8 cellular contexts compared by ENCODE assay signal in genomic region chr17:78381601-78382168, GRCh38. TPM values are rescaled to one million over a fixed set of nuclear protein-coding genes. Genes with fewer than 3 reads are reported as not detected.
DNase-seq lines count a peak whose midpoint lies in the region; ATAC-seq and TF ChIP-seq lines count a peak whose summit lies in the region.

No MANE protein-coding gene starts in this region.

- DNase-seq in GM23338 (ENCODE audit: low spot score), result peak; percentile 55
- peak; percentile 67 for DNase-seq in T-helper 22 cell (ENCODE audit: low read depth)
- peak; percentile 41 for DNase-seq in effector CD4-positive, alpha-beta T cell
- DNase-seq in sigmoid colon, result no peak
- no peak for DNase-seq in HEK293T (ENCODE audit: extremely low spot score)
- DNase-seq in D341Med (ENCODE audit: low spot score), result no peak
- no peak for DNase-seq in foreskin fibroblast

- H3K9me3 ChIP-seq in sigmoid colon, result no peaks in the 10 kb centered on the region

- peaks cover 81% of the 10 kb centered on the region for H3K79me2 ChIP-seq in GM23338 (replicated peaks; ENCODE audit: insufficient read depth)

- H3K27me3 ChIP-seq in GM23338 (ENCODE audit: insufficient read depth) (no peaks in the 10 kb centered on the region), sigmoid colon (no peaks in the 10 kb centered on the region)

- POLR2A ChIA-PET in HEK293T (lab: Yijun Ruan, JAX), result no interaction called here

- peaks cover 66% of the 10 kb centered on the region for H3K4me1 ChIP-seq in GM23338 (ENCODE audit: insufficient read depth)
- peaks cover 0 to 57% (median 51%) of the 10 kb centered on the region in 4 donors for H3K4me1 ChIP-seq in sigmoid colon

- H3K36me3 Mint-ChIP-seq in GM23338 (ENCODE audit: low read depth), result peaks cover 16% of the 10 kb centered on the region

- no peak overlapping the region for H2AFZ ChIP-seq in GM23338

- peak; percentile 20 for ATAC-seq in GM23338
- no peak for ATAC-seq in HG02798 (IDR thresholded peaks at IDR 0.05; ENCODE audit: poor library complexity, unreplicated experiment)

- peaks cover 69% of the 10 kb centered on the region for H3K4me1 Mint-ChIP-seq in GM23338

- H3K4me2 ChIP-seq in GM23338, result peak overlapping the region; percentile 90; the same call in 1 of the 2 replicates

- H3F3A ChIP-seq in GM23338 (replicated peaks; ENCODE audit: low read depth), result peaks cover 19% of the 10 kb centered on the region; the same call in 1 of the 2 replicates

- H4K20me1 ChIP-seq in GM23338 (replicated peaks; ENCODE audit: insufficient read depth), result peaks cover 71% of the 10 kb centered on the region

- CTCF ChIA-PET in HEK293T (lab: Yijun Ruan, JAX), result interaction anchor here (1.5 kb wide), 1 partner anchor 21 kb away, joined by 3 read pairs; no protein-coding TSS in a partner anchor

- TF ChIP-seq EP300 in sigmoid colon (IDR thresholded peaks at IDR 0.05), result peak in 1 of 4 donors; percentile 16

- no peak for TF ChIP-seq POLR2A in sigmoid colon (IDR thresholded peaks at IDR 0.05)

- H3K36me3 ChIP-seq in GM23338 (ENCODE audit: insufficient read depth), result no peaks in the 10 kb centered on the region; the same call in 1 of the 2 replicates
- H3K36me3 ChIP-seq in sigmoid colon, result no peaks in the 10 kb centered on the region

- intact Hi-C loops in sigmoid colon (cut with DNase I), result loop anchor here (5.0 kb wide), 1 partner anchor 89 kb away; no protein-coding TSS in a partner anchor

- no peak for TF ChIP-seq CTCF in GM23338 (conservative IDR thresholded peaks at IDR 0.05; ENCODE audit: low read depth in 2 of 2)
- TF ChIP-seq CTCF in sigmoid colon (IDR thresholded peaks at IDR 0.05), result no peak
- TF ChIP-seq CTCF in foreskin fibroblast (IDR thresholded peaks at IDR 0.05; ENCODE audit: low read depth, low read length), result no peak

- peak overlapping the region; percentile 65 for H3K27ac Mint-ChIP-seq in GM23338

- H3K9me2 ChIP-seq in GM23338 (ENCODE audit: insufficient read depth), result no peaks in the 10 kb centered on the region

- peak overlapping the region; percentile 12; the same call in 1 of the 2 replicates for H3K4me3 ChIP-seq in GM23338
- no peak overlapping the region for H3K4me3 ChIP-seq in sigmoid colon
- peak overlapping the region in 1 of 2 donors; percentile 17 for H3K4me3 ChIP-seq in foreskin fibroblast (ENCODE audit: low read depth in 1 of 2, low read length in 2 of 2)

- H3K9me3 Mint-ChIP-seq in GM23338, result no peaks in the 10 kb centered on the region; the same call in 2 of the 3 replicates

- peak overlapping the region; percentile 99 for H3K4me3 Mint-ChIP-seq in GM23338

- 37 to 48% methylated on average over 11 of the region's 11 CpGs for WGBS in sigmoid colon, 2 donors

- H3K27ac ChIP-seq in GM23338 (ENCODE audit: low read depth), result peak overlapping the region; percentile 57
- H3K27ac ChIP-seq in sigmoid colon, result peak overlapping the region; percentile 24 to 90 (median 60)

- H3K27me3 Mint-ChIP-seq in GM23338 (ENCODE audit: insufficient read depth, low read depth, poor library complexity), result peaks cover 5% of the 10 kb centered on the region

TF ChIP-seq in GM23338, 12 proteins besides CTCF, POLR2A, EP300 and RAD21:
- no peak for TF ChIP-seq POLR2AphosphoS5 (IDR thresholded peaks at IDR 0.05; ENCODE audit: low read depth)
- peak; percentile 66 for TF ChIP-seq REST (IDR thresholded peaks at IDR 0.05; ENCODE audit: unreplicated experiment)

TF ChIP-seq in HEK293T, 16 proteins besides CTCF, POLR2A, EP300 and RAD21:
- no peak for TF ChIP-seq PKNOX1 (IDR thresholded peaks at IDR 0.05)

RNA-seq across cellular contexts. Expression of gene PGS1, which starts 3.2 kb away (rescaled TPM):
- total RNA-seq in GM23338 (2014; rRNA removed; shearing (Covaris generic)), result 65.8 and 67.1 TPM in 2 replicates
- polyA plus RNA-seq in GM23338 (2016; fragmentation: Nextera tagmentation; extraction: Ambion mirVana), result 42.5 and 43.9 TPM in 2 replicates
- total RNA-seq in sigmoid colon, result 10 to 100 TPM; 20.0 to 36.3 (median 29.0) TPM
- 10 to 100 TPM in 2 of 3 donors, 1 to 10 TPM in 1; 9.9 to 36.9 (median 16.8) TPM for polyA plus RNA-seq in sigmoid colon

RNA-seq across cellular contexts. Expression of gene SOCS3, which starts 21.8 kb away (rescaled TPM):
- total RNA-seq in GM23338 (2014; rRNA removed; shearing (Covaris generic)), result 25.1 and 32.9 TPM in 2 replicates
- polyA plus RNA-seq in GM23338 (2016; fragmentation: Nextera tagmentation; extraction: Ambion mirVana) (13.2 TPM in 2 replicates), sigmoid colon (10 to 100 TPM; 11.1 to 64.5 (median 28.2) TPM)
- total RNA-seq in sigmoid colon, result 100 to 1,000 TPM in 2 of 4 donors, 10 to 100 TPM in 2; 10.3 to 499 (median 82.9) TPM

Comparison
In these comparisons a context has a peak if more than half of its experiments do, and no peak if none do; other contexts are left out.
1. DNase-seq: peak in GM23338 (single experiment), T-helper 22 cell (single experiment) and effector CD4-positive, alpha-beta T cell (single experiment); none in sigmoid colon (single experiment), HEK293T (single experiment), D341Med (single experiment) and foreskin fibroblast (0 of 2).